Comparison of ENCODE assay signal across 18 cellular contexts in genomic region chr10:6457376-6457775, GRCh38.
DNase-seq lines count a peak whose midpoint lies in the region; ATAC-seq and TF ChIP-seq lines count a peak whose summit lies in the region.
"Had no signal": no experiment of that assay in that cellular context is flagged by ENCODE, and none has a peak within 500 bp of the region (broad histone marks: within the 10 kb centered on the region; RNA-seq: fewer than 3 reads in every experiment).

No MANE protein-coding gene starts in this region.

- peaks cover 23% of the 10 kb centered on the region for H3K9me3 Mint-ChIP-seq in activated CD8-positive, alpha-beta T cell treated with anti-CD3 and anti-CD28 coated beads, Interleukin-2, amount 10 ng/mL, durations not matched to agents 7 days and 5 days (ENCODE audit: insufficient read depth)
- H3K9me3 Mint-ChIP-seq in activated CD8-positive, alpha-beta T cell treated with anti-CD3 and anti-CD28 coated beads for 36 hours = peaks cover 19% of the 10 kb centered on the region
- peaks cover 5 to 13% of the 10 kb centered on the region in 2 donors for H3K9me3 Mint-ChIP-seq in activated T-cell treated with anti-CD3 and anti-CD28 coated beads, Interleukin-2, amount 50 U/mL, for 72 hours
- peaks cover 8% of the 10 kb centered on the region for H3K9me3 Mint-ChIP-seq in natural killer cell treated with Interleukin-12 subunit alpha and Interleukin-12 subunit beta and Interleukin-15 and Interleukin-18, amount 100 ng/mL, for 72 hours
- H3K9me3 Mint-ChIP-seq in natural killer cell = peaks cover 4% of the 10 kb centered on the region in 2 donors
- H3K9me3 Mint-ChIP-seq in immature natural killer cell = no peaks in the 10 kb centered on the region

- H3K27me3 Mint-ChIP-seq in activated CD8-positive, alpha-beta T cell treated with anti-CD3 and anti-CD28 coated beads, Interleukin-2, amount 10 ng/mL, durations not matched to agents 7 days and 5 days (ENCODE audit: low read depth) = no peaks in the 10 kb centered on the region
- no peaks in the 10 kb centered on the region for H3K27me3 Mint-ChIP-seq in activated CD8-positive, alpha-beta T cell treated with anti-CD3 and anti-CD28 coated beads for 36 hours
- H3K27me3 Mint-ChIP-seq in activated T-cell treated with anti-CD3 and anti-CD28 coated beads, Interleukin-2, amount 50 U/mL, for 72 hours (ENCODE audit: low read depth) = no peaks in the 10 kb centered on the region
- H3K27me3 Mint-ChIP-seq in natural killer cell treated with Interleukin-12 subunit alpha and Interleukin-12 subunit beta and Interleukin-15 and Interleukin-18, amount 100 ng/mL, for 72 hours = no peaks in the 10 kb centered on the region
- H3K27me3 Mint-ChIP-seq in natural killer cell (ENCODE audit: low read depth in 2 of 2) (no peaks in the 10 kb centered on the region), immature natural killer cell (ENCODE audit: low read depth in 3 of 3) (peaks cover 0 to 10% (median 6%) of the 10 kb centered on the region in 3 donors)
- H3K27me3 Mint-ChIP-seq: CD4-positive, alpha-beta memory T cell had no signal

- no peak for DNase-seq in activated CD8-positive, alpha-beta T cell treated with anti-CD3 and anti-CD28 coated beads, Interleukin-2, amount 10 ng/mL, durations not matched to agents 7 days and 5 days
- DNase-seq in activated CD8-positive, alpha-beta T cell treated with anti-CD3 and anti-CD28 coated beads for 36 hours = no peak
- no peak for DNase-seq in activated T-cell treated with anti-CD3 and anti-CD28 coated beads, Interleukin-2, amount 50 U/mL, for 72 hours
- DNase-seq in activated T-cell treated with anti-CD3 and anti-CD28 coated beads for 4 hours = no peak
- no peak for DNase-seq in natural killer cell treated with Interleukin-12 subunit alpha and Interleukin-12 subunit beta and Interleukin-15 and Interleukin-18, amount 100 ng/mL, for 72 hours (ENCODE audit: low spot score)
- DNase-seq in natural killer cell = no peak
- DNase-seq in immature natural killer cell = no peak
- DNase-seq in stimulated activated CD4-positive, alpha-beta T cell treated with anti-CD3 and anti-CD28 coated beads, Interleukin-2, amount 100 ng/mL, for 48 hours = no peak
- DNase-seq: AML-193; Calu3; CD4-positive, alpha-beta memory T cell; DMS79 treated with DMSO at 0.1 percent for 48 hours; GF-D8; GOT3; H7 had no signal

- POLR2A ChIA-PET in activated CD8-positive, alpha-beta T cell treated with anti-CD3 and anti-CD28 coated beads, Interleukin-2, amount 10 ng/mL, durations not matched to agents 7 days and 5 days (lab: Charles Lee) = no interaction called here
- POLR2A ChIA-PET in activated CD8-positive, alpha-beta T cell treated with anti-CD3 and anti-CD28 coated beads for 36 hours (lab: Charles Lee) = interaction anchor here (0.5 to 0.6 kb wide), 2 partner anchors 23 to 101 kb away, joined by 3 read pairs; no protein-coding TSS in a partner anchor

- CTCF ChIA-PET in activated CD8-positive, alpha-beta T cell treated with anti-CD3 and anti-CD28 coated beads, Interleukin-2, amount 10 ng/mL, durations not matched to agents 7 days and 5 days (lab: Charles Lee) = no interaction called here
- CTCF ChIA-PET in activated CD8-positive, alpha-beta T cell treated with anti-CD3 and anti-CD28 coated beads for 36 hours (lab: Charles Lee) = no interaction called here

- peaks cover 20% of the 10 kb centered on the region for H3K4me1 Mint-ChIP-seq in activated CD8-positive, alpha-beta T cell treated with anti-CD3 and anti-CD28 coated beads, Interleukin-2, amount 10 ng/mL, durations not matched to agents 7 days and 5 days (ENCODE audit: low read depth)
- peaks cover 25% of the 10 kb centered on the region for H3K4me1 Mint-ChIP-seq in activated CD8-positive, alpha-beta T cell treated with anti-CD3 and anti-CD28 coated beads for 36 hours (ENCODE audit: low read depth)
- H3K4me1 Mint-ChIP-seq in activated T-cell treated with anti-CD3 and anti-CD28 coated beads, Interleukin-2, amount 50 U/mL, for 72 hours (ENCODE audit: low read depth) = peaks cover 17% of the 10 kb centered on the region
- peaks cover 42 to 51% of the 10 kb centered on the region in 2 donors for H3K4me1 Mint-ChIP-seq in natural killer cell treated with Interleukin-12 subunit alpha and Interleukin-12 subunit beta and Interleukin-15 and Interleukin-18, amount 100 ng/mL, for 72 hours (ENCODE audit: low read depth in 2 of 2)
- peaks cover 13 to 30% of the 10 kb centered on the region in 2 donors for H3K4me1 Mint-ChIP-seq in natural killer cell
- peaks cover 2 to 37% of the 10 kb centered on the region in 2 donors for H3K4me1 Mint-ChIP-seq in immature natural killer cell

- intact Hi-C loops in activated CD8-positive, alpha-beta T cell treated with anti-CD3 and anti-CD28 coated beads for 36 hours (cut with micrococcal nuclease) = no loop called here
- intact Hi-C loops in natural killer cell (cut with micrococcal nuclease) = no loop called here

- H3K4me3 Mint-ChIP-seq in activated CD8-positive, alpha-beta T cell treated with anti-CD3 and anti-CD28 coated beads, Interleukin-2, amount 10 ng/mL, durations not matched to agents 7 days and 5 days = no peak overlapping the region
- H3K4me3 Mint-ChIP-seq in activated CD8-positive, alpha-beta T cell treated with anti-CD3 and anti-CD28 coated beads for 36 hours = no peak overlapping the region
- no peak overlapping the region for H3K4me3 Mint-ChIP-seq in activated T-cell treated with anti-CD3 and anti-CD28 coated beads, Interleukin-2, amount 50 U/mL, for 72 hours
- H3K4me3 Mint-ChIP-seq in natural killer cell treated with Interleukin-12 subunit alpha and Interleukin-12 subunit beta and Interleukin-15 and Interleukin-18, amount 100 ng/mL, for 72 hours = no peak overlapping the region
- H3K4me3 Mint-ChIP-seq in natural killer cell (no peak overlapping the region), immature natural killer cell (no peak overlapping the region)
- H3K4me3 Mint-ChIP-seq: CD4-positive, alpha-beta memory T cell had no signal

- ATAC-seq in activated CD8-positive, alpha-beta T cell treated with anti-CD3 and anti-CD28 coated beads, Interleukin-2, amount 10 ng/mL, durations not matched to agents 7 days and 5 days = no peak
- no peak for ATAC-seq in activated CD8-positive, alpha-beta T cell treated with anti-CD3 and anti-CD28 coated beads for 36 hours
- no peak for ATAC-seq in activated T-cell treated with anti-CD3 and anti-CD28 coated beads, Interleukin-2, amount 50 U/mL, for 72 hours (replicated peaks in 1 of 2)
- ATAC-seq in natural killer cell treated with Interleukin-12 subunit alpha and Interleukin-12 subunit beta and Interleukin-15 and Interleukin-18, amount 100 ng/mL, for 72 hours = no peak
- ATAC-seq in natural killer cell = no peak
- ATAC-seq: A549, HCT116, HepG2 had no signal

- peaks cover 87% of the 10 kb centered on the region for H3K36me3 Mint-ChIP-seq in activated CD8-positive, alpha-beta T cell treated with anti-CD3 and anti-CD28 coated beads, Interleukin-2, amount 10 ng/mL, durations not matched to agents 7 days and 5 days (ENCODE audit: low read depth)
- H3K36me3 Mint-ChIP-seq in activated CD8-positive, alpha-beta T cell treated with anti-CD3 and anti-CD28 coated beads for 36 hours (ENCODE audit: low read depth) = peaks cover 82% of the 10 kb centered on the region
- H3K36me3 Mint-ChIP-seq in activated T-cell treated with anti-CD3 and anti-CD28 coated beads, Interleukin-2, amount 50 U/mL, for 72 hours (ENCODE audit: insufficient read depth in 2 of 2) = peaks cover 34 to 70% of the 10 kb centered on the region in 2 donors
- H3K36me3 Mint-ChIP-seq in natural killer cell treated with Interleukin-12 subunit alpha and Interleukin-12 subunit beta and Interleukin-15 and Interleukin-18, amount 100 ng/mL, for 72 hours = peaks cover 69% of the 10 kb centered on the region
- H3K36me3 Mint-ChIP-seq in natural killer cell (peaks cover 39% of the 10 kb centered on the region), immature natural killer cell (peaks cover 78 to 79% (median 79%) of the 10 kb centered on the region in 3 donors)

- peak overlapping the region; percentile 19 for H3K27ac Mint-ChIP-seq in activated CD8-positive, alpha-beta T cell treated with anti-CD3 and anti-CD28 coated beads, Interleukin-2, amount 10 ng/mL, durations not matched to agents 7 days and 5 days
- H3K27ac Mint-ChIP-seq in activated CD8-positive, alpha-beta T cell treated with anti-CD3 and anti-CD28 coated beads for 36 hours = no peak overlapping the region
- peak overlapping the region; percentile 31 for H3K27ac Mint-ChIP-seq in activated T-cell treated with anti-CD3 and anti-CD28 coated beads, Interleukin-2, amount 50 U/mL, for 72 hours
- peak overlapping the region; percentile 40 to 77 for H3K27ac Mint-ChIP-seq in natural killer cell treated with Interleukin-12 subunit alpha and Interleukin-12 subunit beta and Interleukin-15 and Interleukin-18, amount 100 ng/mL, for 72 hours
- H3K27ac Mint-ChIP-seq in natural killer cell (peak overlapping the region in 1 of 2 donors; percentile 37), immature natural killer cell (peak overlapping the region in 4 of 6 donors; percentile 36 to 78 (median 54))

- no peak for TF ChIP-seq CTCF in activated CD8-positive, alpha-beta T cell treated with anti-CD3 and anti-CD28 coated beads for 36 hours (IDR thresholded peaks at IDR 0.05)
- no peak for TF ChIP-seq CTCF in natural killer cell (IDR thresholded peaks at IDR 0.05)
